2 cellular contexts compared by ENCODE assay signal in genomic region chr5:36070687-36071571, GRCh38.
TF ChIP-seq lines count a peak whose summit lies in the region.

No MANE protein-coding gene starts in this region.

TF ChIP-seq in IMR-90, 13 proteins besides CTCF, POLR2A, EP300 and RAD21:
- TF ChIP-seq RFX5 (IDR thresholded peaks at IDR 0.05; ENCODE audit: low read depth, low read length) (no peak), FOS (IDR thresholded peaks at IDR 0.05; ENCODE audit: low read depth, low read length) (no peak), CEBPB (IDR thresholded peaks at IDR 0.05; ENCODE audit: low read depth, low read length) (no peak), NFE2L2 (IDR thresholded peaks at IDR 0.05; ENCODE audit: low read depth, low read length) (no peak), ELK1 (IDR thresholded peaks at IDR 0.05; ENCODE audit: borderline replicate concordance, low read depth, low read length) (no peak)

TF ChIP-seq in H1, 55 proteins besides CTCF, POLR2A, EP300 and RAD21:
- TF ChIP-seq NRF1 (IDR thresholded peaks at IDR 0.05; ENCODE audit: low read depth, low read length) (no peak), BACH1 (IDR thresholded peaks at IDR 0.05; ENCODE audit: low read length) (no peak), USF2 (IDR thresholded peaks at IDR 0.05; ENCODE audit: low read length) (no peak)
